14 cellular contexts compared by ENCODE assay signal in genomic region chr1:156276966-156277381, GRCh38. TPM values are rescaled to one million over a fixed set of nuclear protein-coding genes. Genes with fewer than 3 reads are reported as not detected.
DNase-seq lines count a peak whose midpoint lies in the region; ATAC-seq and TF ChIP-seq lines count a peak whose summit lies in the region.
"Had no signal": no experiment of that assay in that cellular context is flagged by ENCODE, and none has a peak within 500 bp of the region (broad histone marks: within the 10 kb centered on the region; RNA-seq: fewer than 3 reads in every experiment).

No MANE protein-coding gene starts in this region.

- H3K36me3 ChIP-seq in neutrophil, result peaks cover 52% of the 10 kb centered on the region

- H3K36me3 Mint-ChIP-seq in CD14-positive monocyte (peaks cover 56 to 77% of the 10 kb centered on the region in 2 donors), chondrocyte (ENCODE audit: low read depth) (peaks cover 47% of the 10 kb centered on the region)

- H3K27me3 Mint-ChIP-seq in CD14-positive monocyte (ENCODE audit: low read depth in 3 of 3) (no peaks in the 10 kb centered on the region), chondrocyte (ENCODE audit: low read depth) (no peaks in the 10 kb centered on the region)

- no peaks in the 10 kb centered on the region for H3K9me3 ChIP-seq in neutrophil

- H3K9me3 Mint-ChIP-seq in CD14-positive monocyte, result no peaks in the 10 kb centered on the region
- no peaks in the 10 kb centered on the region for H3K9me3 Mint-ChIP-seq in chondrocyte (ENCODE audit: low read depth)
- H3K9me3 Mint-ChIP-seq: neural progenitor cell had no signal

- no peaks in the 10 kb centered on the region for H3K27me3 ChIP-seq in neutrophil
- H3K27me3 ChIP-seq: neural progenitor cell had no signal

- peaks cover 54% of the 10 kb centered on the region for H3K4me1 Mint-ChIP-seq in CD14-positive monocyte
- H3K4me1 Mint-ChIP-seq in chondrocyte (ENCODE audit: low read depth), result peaks cover 20% of the 10 kb centered on the region

- intact Hi-C loops in CD14-positive monocyte (cut with micrococcal nuclease), result loop anchor here in 1 of 2 donors (10.0 kb wide), 1 partner anchor 58 kb away; the partner anchor contains the start of genes CCT3 and TSACC

- no peak for TF ChIP-seq POLR2A in NB4 (IDR thresholded peaks at IDR 0.05; ENCODE audit: extremely low read depth, insufficient read length)

- peak overlapping the region; percentile 56 to 76 for H3K4me3 Mint-ChIP-seq in CD14-positive monocyte
- H3K4me3 Mint-ChIP-seq in chondrocyte (ENCODE audit: unreplicated experiment), result no peak overlapping the region
- H3K4me3 Mint-ChIP-seq: neural progenitor cell had no signal

- H3K4me1 ChIP-seq in neutrophil (ENCODE audit: control insufficient read depth in 1 of 2, insufficient read depth in 1 of 2, low read depth in 1 of 2, low read length in 1 of 2), result peaks cover 67 to 68% of the 10 kb centered on the region in 2 experiments

- H3K27ac ChIP-seq in neutrophil, result peak overlapping the region; percentile 94
- H3K27ac ChIP-seq: neural progenitor cell had no signal

- H3K4me3 ChIP-seq in NB4 (ENCODE audit: low read depth, low read length) (no peak overlapping the region), neutrophil (ENCODE audit: low read depth in 1 of 2, low read length in 1 of 2) (peak overlapping the region; percentile 25 to 50)
- H3K4me3 ChIP-seq: neural progenitor cell had no signal

- DNase-seq in CD14-positive monocyte (ENCODE audit: low spot score), result no peak
- peak; percentile 54 for DNase-seq in NB4 (ENCODE audit: low read depth)
- peak; percentile 25 for DNase-seq in chondrocyte (ENCODE audit: low spot score)
- DNase-seq in middle frontal gyrus (ENCODE audit: extremely low spot score, low spot score), result no peak
- DNase-seq: activated CD4-positive, alpha-beta T cell treated with anti-CD3 and anti-CD28 coated beads, Interleukin-2, amount 50 U/mL, for 48 hours; DMS79 treated with DMSO at 0.1 percent for 48 hours; NCI-H2029 treated with DMSO at 0.1 percent for 48 hours; stimulated activated naive CD4-positive, alpha-beta T cell treated with Interleukin-2 at 50 U/mL for 16 hours had no signal

- no peak for ATAC-seq in HG03354 (IDR thresholded peaks at IDR 0.05; ENCODE audit: poor library complexity, severe bottlenecking, unreplicated experiment)
- ATAC-seq in GM18520 (IDR thresholded peaks at IDR 0.05; ENCODE audit: unreplicated experiment), result no peak
- ATAC-seq in GM19324 (IDR thresholded peaks at IDR 0.05; ENCODE audit: low FRiP score, unreplicated experiment), result no peak
- ATAC-seq: Right ventricle myocardium inferior had no signal

- TF ChIP-seq CTCF in CD14-positive monocyte (IDR thresholded peaks at IDR 0.05) (no peak), NB4 (IDR thresholded peaks at IDR 0.05; ENCODE audit: low read depth, low read length) (no peak), chondrocyte (IDR thresholded peaks at IDR 0.05) (no peak), neutrophil (IDR thresholded peaks at IDR 0.05) (no peak)

- H3K27ac Mint-ChIP-seq in CD14-positive monocyte, result peak overlapping the region; percentile 85 to 95 (median 88)
- no peak overlapping the region for H3K27ac Mint-ChIP-seq in chondrocyte (ENCODE audit: unreplicated experiment)
- H3K27ac Mint-ChIP-seq: neural progenitor cell had no signal

RNA-seq across cellular contexts. Expression of gene SMG5, which starts 5.7 kb away (rescaled TPM):
- polyA plus RNA-seq in CD14-positive monocyte, result 1 to 10 TPM; 4.4 to 7.0 TPM
- total RNA-seq in chondrocyte, result 65.9 to 76.1 TPM (median 73.5 TPM) in 3 replicates

RNA-seq across cellular contexts. Expression of gene TMEM79, which starts 7.2 kb away (rescaled TPM):
- 1 to 10 TPM; 1.2 to 1.4 TPM for polyA plus RNA-seq in CD14-positive monocyte
- total RNA-seq in chondrocyte, result 1.7 to 3.1 TPM (median 2.5 TPM) in 3 replicates

RNA-seq across cellular contexts. Expression of gene GLMP, which starts 18.5 kb away (rescaled TPM):
- 10 to 100 TPM; 34.7 to 59.6 TPM for polyA plus RNA-seq in CD14-positive monocyte
- 68.1 to 76.9 TPM (median 71.4 TPM) in 3 replicates for total RNA-seq in chondrocyte

RNA-seq across cellular contexts. Expression of gene VHLL, which starts 22.1 kb away (rescaled TPM):
- not detected for polyA plus RNA-seq in CD14-positive monocyte
- not detected in 3 replicates for total RNA-seq in chondrocyte
- total RNA-seq: Right ventricle myocardium inferior had no signal

RNA-seq across cellular contexts. Expression of gene PAQR6, which starts 29.1 kb away (rescaled TPM):
- not detected for polyA plus RNA-seq in CD14-positive monocyte
- total RNA-seq in chondrocyte, result 4.9 to 6.9 TPM (median 4.9 TPM) in 3 replicates

Comparison
In these comparisons a context has a peak if more than half of its experiments do, and no peak if none do; other contexts are left out.
1. DNase-seq: peak in NB4 (single experiment) and chondrocyte (single experiment); none in CD14-positive monocyte (single experiment) and middle frontal gyrus (single experiment).